1 cellular context compared by ENCODE assay signal in the genomic region with DNA sequence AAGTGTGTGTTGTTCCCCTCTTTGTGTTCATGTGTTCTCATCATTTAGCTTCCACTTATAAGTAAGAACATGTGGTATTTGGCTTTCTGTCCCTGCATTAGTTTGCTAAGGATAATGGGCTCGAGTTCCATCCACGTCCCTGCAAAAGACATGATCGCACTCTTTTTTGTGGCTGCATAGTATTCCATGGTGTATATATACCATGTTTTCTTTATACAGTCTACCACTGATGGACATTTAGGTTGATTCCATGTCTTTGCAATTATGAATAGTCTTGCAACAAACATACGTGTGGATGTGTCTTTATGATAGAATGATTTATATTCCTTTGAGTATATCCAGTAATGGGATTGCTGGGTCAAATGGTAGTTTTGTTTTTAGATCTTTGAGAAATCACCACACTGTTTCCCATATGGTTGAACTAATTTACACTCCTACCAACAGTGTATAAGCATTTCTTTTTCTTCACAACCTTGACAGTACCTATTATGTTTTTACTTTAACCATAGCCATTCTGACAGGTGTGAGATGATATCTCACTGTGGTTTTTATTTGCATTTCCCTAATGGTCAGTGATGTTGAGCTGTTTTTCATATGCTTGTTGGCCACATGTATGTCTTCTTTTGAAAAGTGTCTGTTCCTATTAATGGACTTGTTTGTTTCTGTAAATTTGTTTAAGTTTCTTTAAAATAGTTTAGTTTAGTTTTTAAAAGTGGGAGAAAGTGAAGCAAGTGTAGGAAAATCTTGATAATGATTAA.
TF ChIP-seq lines count a peak whose summit lies in the region.

No MANE protein-coding gene starts in this region.

TF ChIP-seq in GM12878, 131 proteins besides CTCF, POLR2A, EP300 and RAD21 (continues in another document):
- TF ChIP-seq, protein P1, sequence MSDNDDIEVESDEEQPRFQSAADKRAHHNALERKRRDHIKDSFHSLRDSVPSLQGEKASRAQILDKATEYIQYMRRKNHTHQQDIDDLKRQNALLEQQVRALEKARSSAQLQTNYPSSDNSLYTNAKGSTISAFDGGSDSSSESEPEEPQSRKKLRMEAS (IDR thresholded peaks at IDR 0.05; ENCODE audit: low read depth, low read length): no peak
- no peak for TF ChIP-seq GABPA (IDR thresholded peaks at IDR 0.05; ENCODE audit: low read depth)
- TF ChIP-seq, protein P2, sequence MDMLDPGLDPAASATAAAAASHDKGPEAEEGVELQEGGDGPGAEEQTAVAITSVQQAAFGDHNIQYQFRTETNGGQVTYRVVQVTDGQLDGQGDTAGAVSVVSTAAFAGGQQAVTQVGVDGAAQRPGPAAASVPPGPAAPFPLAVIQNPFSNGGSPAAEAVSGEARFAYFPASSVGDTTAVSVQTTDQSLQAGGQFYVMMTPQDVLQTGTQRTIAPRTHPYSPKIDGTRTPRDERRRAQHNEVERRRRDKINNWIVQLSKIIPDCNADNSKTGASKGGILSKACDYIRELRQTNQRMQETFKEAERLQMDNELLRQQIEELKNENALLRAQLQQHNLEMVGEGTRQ (IDR thresholded peaks at IDR 0.05; ENCODE audit: borderline replicate concordance, low read depth, low read length): no peak
- TF ChIP-seq FOXM1 (IDR thresholded peaks at IDR 0.05; ENCODE audit: low read depth, low read length): no peak
- TF ChIP-seq KAT2A (conservative IDR thresholded peaks at IDR 0.05; ENCODE audit: control insufficient read depth, low read depth, low read length): no peak
- TF ChIP-seq SREBF2 (IDR thresholded peaks at IDR 0.05; ENCODE audit: low read length): no peak
- TF ChIP-seq, protein P3, sequence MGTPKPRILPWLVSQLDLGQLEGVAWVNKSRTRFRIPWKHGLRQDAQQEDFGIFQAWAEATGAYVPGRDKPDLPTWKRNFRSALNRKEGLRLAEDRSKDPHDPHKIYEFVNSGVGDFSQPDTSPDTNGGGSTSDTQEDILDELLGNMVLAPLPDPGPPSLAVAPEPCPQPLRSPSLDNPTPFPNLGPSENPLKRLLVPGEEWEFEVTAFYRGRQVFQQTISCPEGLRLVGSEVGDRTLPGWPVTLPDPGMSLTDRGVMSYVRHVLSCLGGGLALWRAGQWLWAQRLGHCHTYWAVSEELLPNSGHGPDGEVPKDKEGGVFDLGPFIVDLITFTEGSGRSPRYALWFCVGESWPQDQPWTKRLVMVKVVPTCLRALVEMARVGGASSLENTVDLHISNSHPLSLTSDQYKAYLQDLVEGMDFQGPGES (IDR thresholded peaks at IDR 0.05): no peak
- TF ChIP-seq, protein P4, sequence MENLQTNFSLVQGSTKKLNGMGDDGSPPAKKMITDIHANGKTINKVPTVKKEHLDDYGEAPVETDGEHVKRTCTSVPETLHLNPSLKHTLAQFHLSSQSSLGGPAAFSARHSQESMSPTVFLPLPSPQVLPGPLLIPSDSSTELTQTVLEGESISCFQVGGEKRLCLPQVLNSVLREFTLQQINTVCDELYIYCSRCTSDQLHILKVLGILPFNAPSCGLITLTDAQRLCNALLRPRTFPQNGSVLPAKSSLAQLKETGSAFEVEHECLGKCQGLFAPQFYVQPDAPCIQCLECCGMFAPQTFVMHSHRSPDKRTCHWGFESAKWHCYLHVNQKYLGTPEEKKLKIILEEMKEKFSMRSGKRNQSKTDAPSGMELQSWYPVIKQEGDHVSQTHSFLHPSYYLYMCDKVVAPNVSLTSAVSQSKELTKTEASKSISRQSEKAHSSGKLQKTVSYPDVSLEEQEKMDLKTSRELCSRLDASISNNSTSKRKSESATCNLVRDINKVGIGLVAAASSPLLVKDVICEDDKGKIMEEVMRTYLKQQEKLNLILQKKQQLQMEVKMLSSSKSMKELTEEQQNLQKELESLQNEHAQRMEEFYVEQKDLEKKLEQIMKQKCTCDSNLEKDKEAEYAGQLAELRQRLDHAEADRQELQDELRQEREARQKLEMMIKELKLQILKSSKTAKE (IDR thresholded peaks at IDR 0.05; ENCODE audit: low read depth, poor library complexity, severe bottlenecking): no peak
- TF ChIP-seq SRF (IDR thresholded peaks at IDR 0.05; ENCODE audit: low read depth in 2 of 2, low read length in 2 of 2): no peak
- TF ChIP-seq, protein P5, sequence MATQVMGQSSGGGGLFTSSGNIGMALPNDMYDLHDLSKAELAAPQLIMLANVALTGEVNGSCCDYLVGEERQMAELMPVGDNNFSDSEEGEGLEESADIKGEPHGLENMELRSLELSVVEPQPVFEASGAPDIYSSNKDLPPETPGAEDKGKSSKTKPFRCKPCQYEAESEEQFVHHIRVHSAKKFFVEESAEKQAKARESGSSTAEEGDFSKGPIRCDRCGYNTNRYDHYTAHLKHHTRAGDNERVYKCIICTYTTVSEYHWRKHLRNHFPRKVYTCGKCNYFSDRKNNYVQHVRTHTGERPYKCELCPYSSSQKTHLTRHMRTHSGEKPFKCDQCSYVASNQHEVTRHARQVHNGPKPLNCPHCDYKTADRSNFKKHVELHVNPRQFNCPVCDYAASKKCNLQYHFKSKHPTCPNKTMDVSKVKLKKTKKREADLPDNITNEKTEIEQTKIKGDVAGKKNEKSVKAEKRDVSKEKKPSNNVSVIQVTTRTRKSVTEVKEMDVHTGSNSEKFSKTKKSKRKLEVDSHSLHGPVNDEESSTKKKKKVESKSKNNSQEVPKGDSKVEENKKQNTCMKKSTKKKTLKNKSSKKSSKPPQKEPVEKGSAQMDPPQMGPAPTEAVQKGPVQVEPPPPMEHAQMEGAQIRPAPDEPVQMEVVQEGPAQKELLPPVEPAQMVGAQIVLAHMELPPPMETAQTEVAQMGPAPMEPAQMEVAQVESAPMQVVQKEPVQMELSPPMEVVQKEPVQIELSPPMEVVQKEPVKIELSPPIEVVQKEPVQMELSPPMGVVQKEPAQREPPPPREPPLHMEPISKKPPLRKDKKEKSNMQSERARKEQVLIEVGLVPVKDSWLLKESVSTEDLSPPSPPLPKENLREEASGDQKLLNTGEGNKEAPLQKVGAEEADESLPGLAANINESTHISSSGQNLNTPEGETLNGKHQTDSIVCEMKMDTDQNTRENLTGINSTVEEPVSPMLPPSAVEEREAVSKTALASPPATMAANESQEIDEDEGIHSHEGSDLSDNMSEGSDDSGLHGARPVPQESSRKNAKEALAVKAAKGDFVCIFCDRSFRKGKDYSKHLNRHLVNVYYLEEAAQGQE (IDR thresholded peaks at IDR 0.05; ENCODE audit: low read depth, low read length): no peak
- peak in 1 of 2 experiments; percentile 22; a peak in 1 of 4 replicates for TF ChIP-seq IKZF2 (IDR thresholded peaks at IDR 0.05)
- no peak for TF ChIP-seq NRF1 (conservative IDR thresholded peaks at IDR 0.05; ENCODE audit: low read depth, low read length)
- no peak for TF ChIP-seq SIN3A (IDR thresholded peaks at IDR 0.05; ENCODE audit: low read depth, low read length)
- no peak for TF ChIP-seq POU2F2 (IDR thresholded peaks at IDR 0.05; ENCODE audit: borderline replicate concordance, low read depth, low read length)
- no peak for TF ChIP-seq ETV6 (conservative IDR thresholded peaks at IDR 0.05 in 1 of 2, IDR thresholded peaks at IDR 0.05 in 1 of 2; ENCODE audit: borderline replicate concordance in 1 of 2, low read depth in 1 of 2)
- TF ChIP-seq CBX5 (IDR thresholded peaks at IDR 0.05; ENCODE audit: low read depth): no peak
- peak; percentile 37; the same call in 1 of the 2 replicates for TF ChIP-seq RAD51 (IDR thresholded peaks at IDR 0.05)
- no peak for TF ChIP-seq PAX8 (IDR thresholded peaks at IDR 0.05)
- TF ChIP-seq ZNF217 (IDR thresholded peaks at IDR 0.05): 0 out of 2 replicates have a peak, but pooled peaks have one; percentile 17
- TF ChIP-seq CHD2 (IDR thresholded peaks at IDR 0.05; ENCODE audit: borderline replicate concordance, low read depth, low read length): no peak
- no peak for TF ChIP-seq NFXL1 (IDR thresholded peaks at IDR 0.05; ENCODE audit: borderline replicate concordance)
- TF ChIP-seq RUNX3 (IDR thresholded peaks at IDR 0.05; ENCODE audit: low read length): peak; percentile 16; the same call in 1 of the 2 replicates
- peak; percentile 64; the same call in 1 of the 2 replicates for TF ChIP-seq SMARCA5 (IDR thresholded peaks at IDR 0.05)
- 0 out of 2 replicates have a peak, but pooled peaks have one; percentile 15 for TF ChIP-seq ATF7 (IDR thresholded peaks at IDR 0.05; ENCODE audit: low read depth)
- TF ChIP-seq DPF2 (IDR thresholded peaks at IDR 0.05): peak; percentile 50; the same call in 1 of the 2 replicates
- no peak for TF ChIP-seq ZBED1 (IDR thresholded peaks at IDR 0.05; ENCODE audit: borderline replicate concordance)
- TF ChIP-seq SREBF1 (IDR thresholded peaks at IDR 0.05; ENCODE audit: low read length): no peak
- no peak for TF ChIP-seq SMAD5 (IDR thresholded peaks at IDR 0.05; ENCODE audit: low read depth)
- no peak for TF ChIP-seq TCF12 (IDR thresholded peaks at IDR 0.05; ENCODE audit: low read depth, low read length)
- no peak for TF ChIP-seq ZZZ3 (IDR thresholded peaks at IDR 0.05; ENCODE audit: control insufficient read depth, insufficient read length, low read depth)
- no peak for TF ChIP-seq BMI1 (IDR thresholded peaks at IDR 0.05; ENCODE audit: borderline replicate concordance)
- TF ChIP-seq, protein P6, sequence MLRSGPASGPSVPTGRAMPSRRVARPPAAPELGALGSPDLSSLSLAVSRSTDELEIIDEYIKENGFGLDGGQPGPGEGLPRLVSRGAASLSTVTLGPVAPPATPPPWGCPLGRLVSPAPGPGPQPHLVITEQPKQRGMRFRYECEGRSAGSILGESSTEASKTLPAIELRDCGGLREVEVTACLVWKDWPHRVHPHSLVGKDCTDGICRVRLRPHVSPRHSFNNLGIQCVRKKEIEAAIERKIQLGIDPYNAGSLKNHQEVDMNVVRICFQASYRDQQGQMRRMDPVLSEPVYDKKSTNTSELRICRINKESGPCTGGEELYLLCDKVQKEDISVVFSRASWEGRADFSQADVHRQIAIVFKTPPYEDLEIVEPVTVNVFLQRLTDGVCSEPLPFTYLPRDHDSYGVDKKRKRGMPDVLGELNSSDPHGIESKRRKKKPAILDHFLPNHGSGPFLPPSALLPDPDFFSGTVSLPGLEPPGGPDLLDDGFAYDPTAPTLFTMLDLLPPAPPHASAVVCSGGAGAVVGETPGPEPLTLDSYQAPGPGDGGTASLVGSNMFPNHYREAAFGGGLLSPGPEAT (IDR thresholded peaks at IDR 0.05; ENCODE audit: low read depth): no peak
- no peak for TF ChIP-seq NFIC (IDR thresholded peaks at IDR 0.05; ENCODE audit: low read depth, low read length)
- TF ChIP-seq CEBPB (IDR thresholded peaks at IDR 0.05; ENCODE audit: borderline replicate concordance in 1 of 2, low read depth in 2 of 2, low read length in 2 of 2): no peak
- no peak for TF ChIP-seq ZNF274 (IDR thresholded peaks at IDR 0.05; ENCODE audit: insufficient read depth, insufficient read length)
- TF ChIP-seq JUND (IDR thresholded peaks at IDR 0.05; ENCODE audit: low read depth, low read length): no peak
- TF ChIP-seq, protein P7, sequence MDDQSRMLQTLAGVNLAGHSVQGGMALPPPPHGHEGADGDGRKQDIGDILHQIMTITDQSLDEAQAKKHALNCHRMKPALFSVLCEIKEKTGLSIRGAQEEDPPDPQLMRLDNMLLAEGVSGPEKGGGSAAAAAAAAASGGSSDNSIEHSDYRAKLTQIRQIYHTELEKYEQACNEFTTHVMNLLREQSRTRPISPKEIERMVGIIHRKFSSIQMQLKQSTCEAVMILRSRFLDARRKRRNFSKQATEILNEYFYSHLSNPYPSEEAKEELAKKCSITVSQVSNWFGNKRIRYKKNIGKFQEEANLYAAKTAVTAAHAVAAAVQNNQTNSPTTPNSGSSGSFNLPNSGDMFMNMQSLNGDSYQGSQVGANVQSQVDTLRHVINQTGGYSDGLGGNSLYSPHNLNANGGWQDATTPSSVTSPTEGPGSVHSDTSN (IDR thresholded peaks at IDR 0.05; ENCODE audit: insufficient replicate concordance, low read depth, low read length): no peak
- no peak for TF ChIP-seq NR2C2 (IDR thresholded peaks at IDR 0.05; ENCODE audit: borderline replicate concordance, control insufficient read depth, insufficient read length, low read depth)
- TF ChIP-seq, protein P8, sequence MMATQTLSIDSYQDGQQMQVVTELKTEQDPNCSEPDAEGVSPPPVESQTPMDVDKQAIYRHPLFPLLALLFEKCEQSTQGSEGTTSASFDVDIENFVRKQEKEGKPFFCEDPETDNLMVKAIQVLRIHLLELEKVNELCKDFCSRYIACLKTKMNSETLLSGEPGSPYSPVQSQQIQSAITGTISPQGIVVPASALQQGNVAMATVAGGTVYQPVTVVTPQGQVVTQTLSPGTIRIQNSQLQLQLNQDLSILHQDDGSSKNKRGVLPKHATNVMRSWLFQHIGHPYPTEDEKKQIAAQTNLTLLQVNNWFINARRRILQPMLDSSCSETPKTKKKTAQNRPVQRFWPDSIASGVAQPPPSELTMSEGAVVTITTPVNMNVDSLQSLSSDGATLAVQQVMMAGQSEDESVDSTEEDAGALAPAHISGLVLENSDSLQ (IDR thresholded peaks at IDR 0.05): 0 out of 2 replicates have a peak, but pooled peaks have one; percentile 39
- TF ChIP-seq HDGF (IDR thresholded peaks at IDR 0.05): no peak
- TF ChIP-seq BHLHE40 (IDR thresholded peaks at IDR 0.05; ENCODE audit: borderline replicate concordance in 1 of 2, low read depth in 2 of 2, low read length in 1 of 2): no peak
- peak; percentile 70 for TF ChIP-seq MTA2 (IDR thresholded peaks at IDR 0.05; ENCODE audit: low read depth)
- no peak for TF ChIP-seq CBX3 (IDR thresholded peaks at IDR 0.05; ENCODE audit: borderline replicate concordance, low read depth)
- TF ChIP-seq, protein P9, sequence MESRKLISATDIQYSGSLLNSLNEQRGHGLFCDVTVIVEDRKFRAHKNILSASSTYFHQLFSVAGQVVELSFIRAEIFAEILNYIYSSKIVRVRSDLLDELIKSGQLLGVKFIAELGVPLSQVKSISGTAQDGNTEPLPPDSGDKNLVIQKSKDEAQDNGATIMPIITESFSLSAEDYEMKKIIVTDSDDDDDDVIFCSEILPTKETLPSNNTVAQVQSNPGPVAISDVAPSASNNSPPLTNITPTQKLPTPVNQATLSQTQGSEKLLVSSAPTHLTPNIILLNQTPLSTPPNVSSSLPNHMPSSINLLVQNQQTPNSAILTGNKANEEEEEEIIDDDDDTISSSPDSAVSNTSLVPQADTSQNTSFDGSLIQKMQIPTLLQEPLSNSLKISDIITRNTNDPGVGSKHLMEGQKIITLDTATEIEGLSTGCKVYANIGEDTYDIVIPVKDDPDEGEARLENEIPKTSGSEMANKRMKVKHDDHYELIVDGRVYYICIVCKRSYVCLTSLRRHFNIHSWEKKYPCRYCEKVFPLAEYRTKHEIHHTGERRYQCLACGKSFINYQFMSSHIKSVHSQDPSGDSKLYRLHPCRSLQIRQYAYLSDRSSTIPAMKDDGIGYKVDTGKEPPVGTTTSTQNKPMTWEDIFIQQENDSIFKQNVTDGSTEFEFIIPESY (IDR thresholded peaks at IDR 0.05): no peak
- TF ChIP-seq CBFB (IDR thresholded peaks at IDR 0.05; ENCODE audit: low read depth): no peak
- TF ChIP-seq, protein P10, sequence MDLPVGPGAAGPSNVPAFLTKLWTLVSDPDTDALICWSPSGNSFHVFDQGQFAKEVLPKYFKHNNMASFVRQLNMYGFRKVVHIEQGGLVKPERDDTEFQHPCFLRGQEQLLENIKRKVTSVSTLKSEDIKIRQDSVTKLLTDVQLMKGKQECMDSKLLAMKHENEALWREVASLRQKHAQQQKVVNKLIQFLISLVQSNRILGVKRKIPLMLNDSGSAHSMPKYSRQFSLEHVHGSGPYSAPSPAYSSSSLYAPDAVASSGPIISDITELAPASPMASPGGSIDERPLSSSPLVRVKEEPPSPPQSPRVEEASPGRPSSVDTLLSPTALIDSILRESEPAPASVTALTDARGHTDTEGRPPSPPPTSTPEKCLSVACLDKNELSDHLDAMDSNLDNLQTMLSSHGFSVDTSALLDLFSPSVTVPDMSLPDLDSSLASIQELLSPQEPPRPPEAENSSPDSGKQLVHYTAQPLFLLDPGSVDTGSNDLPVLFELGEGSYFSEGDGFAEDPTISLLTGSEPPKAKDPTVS (IDR thresholded peaks at IDR 0.05; ENCODE audit: low read depth, low read length): no peak
- peak; percentile 57 for TF ChIP-seq MEF2B (IDR thresholded peaks at IDR 0.05; ENCODE audit: partially characterized antibody, poor library complexity, severe bottlenecking)
